In genomic region chr20:45346291-45346718, GRCh38 we compare ENCODE assay signal across 9 cellular contexts. TPM values are rescaled to one million over a fixed set of nuclear protein-coding genes. Genes with fewer than 3 reads are reported as not detected.
DNase-seq lines count a peak whose midpoint lies in the region; ATAC-seq and TF ChIP-seq lines count a peak whose summit lies in the region.
"Had no signal": no experiment of that assay in that cellular context is flagged by ENCODE, and none has a peak within 500 bp of the region (broad histone marks: within the 10 kb centered on the region; RNA-seq: fewer than 3 reads in every experiment).

No MANE protein-coding gene starts in this region.

- ATAC-seq in WTC11 = no peak
- ATAC-seq in right cardiac atrium = no peak
- no peak for ATAC-seq in HG03135 (IDR thresholded peaks at IDR 0.05; ENCODE audit: unreplicated experiment)

- peak overlapping the region; percentile 88 for H3K9ac ChIP-seq in smooth muscle cell (ENCODE audit: low read depth)

- no peaks in the 10 kb centered on the region for H3K36me3 Mint-ChIP-seq in WTC11

- H3K4me3 ChIP-seq in HFF-Myc (replicated peaks; ENCODE audit: low read depth, low read length) (peak overlapping the region; percentile 75), right cardiac atrium (ENCODE audit: low read length) (peak overlapping the region; percentile 57), smooth muscle cell (peak overlapping the region; percentile 80)

- H3K27me3 ChIP-seq in right cardiac atrium (ENCODE audit: control insufficient read depth, insufficient read depth) (no peaks in the 10 kb centered on the region), smooth muscle cell (ENCODE audit: low read depth) (no peaks in the 10 kb centered on the region)

- H3K9me3 Mint-ChIP-seq in WTC11 = no peaks in the 10 kb centered on the region

- H3K27ac Mint-ChIP-seq in WTC11 = no peak overlapping the region

- peaks cover 24% of the 10 kb centered on the region for H3K4me1 ChIP-seq in right cardiac atrium (ENCODE audit: control insufficient read depth, insufficient read depth, low read length)
- H3K4me1 ChIP-seq in smooth muscle cell (ENCODE audit: low read depth) = peaks cover 54% of the 10 kb centered on the region

- H3K4me1 Mint-ChIP-seq in WTC11 = peaks cover 63% of the 10 kb centered on the region

- H3K27me3 Mint-ChIP-seq in WTC11 (ENCODE audit: low read depth) = no peaks in the 10 kb centered on the region

- CTCF ChIA-PET in WTC11 (lab: Charles Lee) = interaction anchor here (0.9 to 4.3 kb wide), 6 partner anchors 23 to 56 kb away, joined by 3 to 16 read pairs (median 4); partner anchors contain the start of gene MATN4

- H3K4me3 Mint-ChIP-seq in WTC11 = peak overlapping the region; percentile 89

- POLR2A ChIA-PET in WTC11 (lab: Charles Lee) = interaction anchor here (1.6 kb wide), 1 partner anchor 61 kb away, joined by 6 read pairs; no protein-coding TSS in a partner anchor

- H3K4me2 ChIP-seq in smooth muscle cell = peak overlapping the region; percentile 97

- intact Hi-C loops in right cardiac atrium (cut with DNase I) = no loop called here

- DNase-seq in HFF-Myc (ENCODE audit: extremely low read depth, low read depth) = no peak
- no peak for DNase-seq in WTC11 (ENCODE audit: low spot score)
- DNase-seq in right cardiac atrium = no peak
- DNase-seq in smooth muscle cell (lab: John Stamatoyannopoulos, UW; ENCODE audit: unreplicated experiment) = no peak
- no peak for DNase-seq in GM19240 (ENCODE audit: insufficient read length, low spot score)
- no peak for DNase-seq in activated CD8-positive, alpha-beta memory T cell treated with anti-CD3 and anti-CD28 coated beads, Interleukin-2, amount 50 U/mL, for 48 hours
- DNase-seq in NOMO-1 treated with DMSO at 0.1 percent for 48 hours (lab: John Stamatoyannopoulos, UW; ENCODE audit: unreplicated experiment) = no peak

- peaks cover 42% of the 10 kb centered on the region for H3F3A ChIP-seq in smooth muscle cell (ENCODE audit: low read depth)

- H3K9me3 ChIP-seq in right cardiac atrium (ENCODE audit: control insufficient read depth, low read length) (no peaks in the 10 kb centered on the region), smooth muscle cell (replicated peaks; ENCODE audit: low read depth) (no peaks in the 10 kb centered on the region)

- H3K27ac ChIP-seq in right cardiac atrium (ENCODE audit: low read length) = peak overlapping the region; percentile 98
- peak overlapping the region; percentile 96 for H3K27ac ChIP-seq in smooth muscle cell (ENCODE audit: low read depth)

- H2AFZ ChIP-seq in smooth muscle cell (ENCODE audit: low read depth) = no peak overlapping the region

- H3K36me3 ChIP-seq in smooth muscle cell (ENCODE audit: low read depth) = no peaks in the 10 kb centered on the region

- H3K79me2 ChIP-seq in smooth muscle cell (ENCODE audit: low read depth) = peaks cover 51% of the 10 kb centered on the region

- no peak for TF ChIP-seq CTCF in HFF-Myc (IDR thresholded peaks at IDR 0.05; ENCODE audit: low read depth, low read length, missing control alignments)
- no peak for TF ChIP-seq CTCF in WTC11 (IDR thresholded peaks at IDR 0.05)
- TF ChIP-seq CTCF in smooth muscle cell (IDR thresholded peaks at IDR 0.05; ENCODE audit: borderline replicate concordance, insufficient read depth, poor library complexity, severe bottlenecking) = no peak

- WGBS in right cardiac atrium = 60% methylated on average over 3 of the region's 3 CpGs
- 46% methylated on average over 3 of the region's 3 CpGs for WGBS in smooth muscle cell (ENCODE audit: low lambda C conversion rate)

- peaks cover 26% of the 10 kb centered on the region for H4K20me1 ChIP-seq in smooth muscle cell (ENCODE audit: low read depth)

TF ChIP-seq in WTC11, 78 proteins besides CTCF, POLR2A, EP300 and RAD21 (continues in another document):
- TF ChIP-seq E2F4 (CRISPR knock-in tag; IDR thresholded peaks at IDR 0.05; ENCODE audit: borderline replicate concordance, low read depth) (no peak), ATF3 (CRISPR knock-in tag; conservative IDR thresholded peaks at IDR 0.05) (no peak), ZNF317 (CRISPR knock-in tag; IDR thresholded peaks at IDR 0.05; ENCODE audit: borderline replicate concordance, low read depth) (no peak), ETV6 (CRISPR knock-in tag; IDR thresholded peaks at IDR 0.05) (no peak), E2F5 (CRISPR knock-in tag; IDR thresholded peaks at IDR 0.05) (no peak), PREB (CRISPR knock-in tag; IDR thresholded peaks at IDR 0.05; ENCODE audit: borderline replicate concordance) (no peak), JUN (CRISPR knock-in tag; IDR thresholded peaks at IDR 0.05) (no peak), FOXJ3 (CRISPR knock-in tag; IDR thresholded peaks at IDR 0.05; ENCODE audit: borderline replicate concordance) (no peak), ZNF416 (CRISPR knock-in tag; IDR thresholded peaks at IDR 0.05) (no peak), NR2C2 (CRISPR knock-in tag; IDR thresholded peaks at IDR 0.05) (no peak), ATF2 (CRISPR knock-in tag; IDR thresholded peaks at IDR 0.05; ENCODE audit: borderline replicate concordance, low read depth) (no peak), MAX (CRISPR knock-in tag; IDR thresholded peaks at IDR 0.05) (no peak), USF2 (CRISPR knock-in tag; IDR thresholded peaks at IDR 0.05) (no peak)

RNA-seq across cellular contexts. Expression of gene SDC4, which starts 1.9 kb away (rescaled TPM):
- total RNA-seq in WTC11 (2021) (64.0 to 69.6 TPM (median 69.5 TPM) in 3 replicates), right cardiac atrium (100 to 1,000 TPM in 1 of 4 donors, 10 to 100 TPM in 3; 57.5 to 125 (median 61.2) TPM), smooth muscle cell (70.7 and 78.1 TPM in 2 replicates)
- polyA plus RNA-seq in right cardiac atrium (63.8 TPM), smooth muscle cell (45.0 and 122 TPM in 2 replicates)

RNA-seq across cellular contexts. Expression of gene SYS1, which starts 16.7 kb away (rescaled TPM):
- total RNA-seq in WTC11 (2021) = 15.4 to 20.1 TPM (median 16.4 TPM) in 3 replicates
- 10 to 100 TPM; 21.5 to 28.7 (median 25.8) TPM for total RNA-seq in right cardiac atrium
- polyA plus RNA-seq in right cardiac atrium = 17.1 TPM
- total RNA-seq in smooth muscle cell = 14.5 and 15.2 TPM in 2 replicates
- polyA plus RNA-seq in smooth muscle cell = 17.0 and 24.7 TPM in 2 replicates

RNA-seq across cellular contexts. Expression of gene TP53TG5, which starts 31.8 kb away (rescaled TPM):
- total RNA-seq in WTC11 (2021) = 0.37 to 0.85 TPM in 2 of 3 replicates, not detected in the other
- 1 to 10 TPM in 3 of 4 donors, under 1 TPM in 1; 0.82 to 1.5 (median 1.4) TPM for total RNA-seq in right cardiac atrium
- 0.95 TPM for polyA plus RNA-seq in right cardiac atrium
- not detected in 2 replicates for total RNA-seq in smooth muscle cell
- polyA plus RNA-seq in smooth muscle cell = 0.06 TPM in 1 of 2 replicates, not detected in the other

RNA-seq across cellular contexts. Expression of gene MATN4, which starts 38.2 kb away (rescaled TPM):
- total RNA-seq in WTC11 (2021) = 1.9 to 2.5 TPM (median 2.2 TPM) in 3 replicates
- under 1 TPM in 3 of 4 donors, not detected in 1; 0.15 to 0.20 (median 0.17) TPM for total RNA-seq in right cardiac atrium
- 0.05 TPM for polyA plus RNA-seq in right cardiac atrium
- total RNA-seq in smooth muscle cell = not detected in 2 replicates
- polyA plus RNA-seq in smooth muscle cell = not detected in 2 replicates
- total RNA-seq: mononuclear cell had no signal

RNA-seq across cellular contexts. Expression of gene RBPJL, which starts 39.7 kb away (rescaled TPM):
- total RNA-seq in WTC11 (2021) = 0.78 to 0.85 TPM (median 0.80 TPM) in 3 replicates
- not detected for total RNA-seq in right cardiac atrium
- polyA plus RNA-seq in right cardiac atrium = not detected
- total RNA-seq in smooth muscle cell = not detected in 2 replicates
- not detected in 2 replicates for polyA plus RNA-seq in smooth muscle cell
- total RNA-seq: mononuclear cell had no signal
